In the genomic region with DNA sequence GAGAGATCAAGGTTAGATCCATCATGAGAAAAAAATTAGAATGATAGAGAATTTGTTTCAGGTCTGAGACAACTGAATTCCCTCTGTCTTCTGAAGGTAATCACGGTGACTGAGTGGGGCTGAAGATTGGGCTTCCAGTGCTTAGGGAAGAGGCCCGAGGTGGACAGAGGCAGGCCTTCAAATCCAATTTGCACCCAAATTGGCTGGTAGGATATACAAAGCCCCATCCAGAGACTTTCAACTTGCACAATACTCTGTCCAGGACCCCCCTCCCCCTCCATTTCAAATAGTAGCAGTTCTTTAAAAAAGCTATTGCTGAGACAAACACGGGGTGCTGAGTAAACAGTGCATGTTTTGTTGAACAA, we compare ENCODE assay signal across 30 cellular contexts. TPM values are rescaled to one million over a fixed set of nuclear protein-coding genes. Genes with fewer than 3 reads are reported as not detected.
"Had no signal": no experiment of that assay in that cellular context is flagged by ENCODE, and none has a peak within 500 bp of the region (broad histone marks: within the 10 kb centered on the region; RNA-seq: fewer than 3 reads in every experiment).

No MANE protein-coding gene starts in this region.

- H3K4me2 ChIP-seq: hepatocyte had no signal

- H3K36me3 ChIP-seq: brain microvascular endothelial cell, esophagus muscularis mucosa, left ventricle myocardium inferior, stomach, upper lobe of left lung had no signal

- H2AFZ ChIP-seq: hepatocyte had no signal

- H3K79me2 ChIP-seq: hepatocyte had no signal

- H3K4me1 ChIP-seq: testis had no signal

- FAIRE-seq: colon, frontal cortex, small intestine had no signal

- H3K4me3 ChIP-seq: esophagus muscularis mucosa, hepatocyte, left ventricle myocardium inferior, stomach, testis, upper lobe of left lung had no signal

- ATAC-seq: activated CD4-positive, CD25-positive, alpha-beta regulatory T cell treated with anti-CD3 and anti-CD28 coated beads, Interleukin-2, amount 50 U/mL, for 24 hours; activated CD8-positive, alpha-beta memory T cell treated with anti-CD3 and anti-CD28 coated beads, Interleukin-2, amount 10 ng/mL, durations not matched to agents 7 days and 5 days; activated CD8-positive, alpha-beta T cell treated with anti-CD3 and anti-CD28 coated beads for 36 hours; effector memory CD8-positive, alpha-beta T cell; sciatic nerve; stimulated activated memory B cell treated with anti-CD40 and anti-IgM and Interleukin-4, amounts not matched to agents 10 μg/mL and 1 μg/mL and 100 μg/mL, for 72 hours had no signal

- H3K9me3 ChIP-seq: left ventricle myocardium inferior, testis had no signal

- H3K27ac ChIP-seq: brain microvascular endothelial cell, hepatocyte, left ventricle myocardium inferior, stomach, testis, upper lobe of left lung had no signal

- H3K27me3 ChIP-seq: testis had no signal

- DNase-seq: activated CD4-positive, alpha-beta T cell treated with anti-CD3 and anti-CD28 coated beads, Interleukin-2, amount 10 ng/mL, durations not matched to agents 7 days and 5 days; activated CD8-positive, alpha-beta memory T cell treated with anti-CD3 and anti-CD28 coated beads, Interleukin-2, amount 10 ng/mL, durations not matched to agents 7 days and 5 days; activated CD8-positive, alpha-beta T cell treated with anti-CD3 and anti-CD28 coated beads for 36 hours; activated effector memory CD4-positive, alpha-beta T cell treated with anti-CD3 and anti-CD28 coated beads, Interleukin-2, amount 50 U/mL, for 16 hours; activated naive CD4-positive, alpha-beta T cell treated with anti-CD3 and anti-CD28 coated beads, Interleukin-2, amount 10 ng/mL, durations not matched to agents 7 days and 5 days; activated T-cell treated with anti-CD3 and anti-CD28 coated beads for 4 hours; brain microvascular endothelial cell; central memory CD4-positive, alpha-beta T cell; effector memory CD8-positive, alpha-beta T cell; glutamatergic neuron; immature natural killer cell; left ventricle myocardium inferior; mammary epithelial cell; midbrain; occipital lobe; small intestine; stimulated activated CD4-positive, alpha-beta T cell treated with anti-CD3 and anti-CD28 coated beads, Interleukin-2, amount 100 ng/mL, for 24 hours; stomach; testis; upper lobe of left lung had no signal

RNA-seq across cellular contexts. Expression of a gene that starts 3.7 kb away (rescaled TPM):
- total RNA-seq: activated CD4-positive, alpha-beta T cell treated with anti-CD3 and anti-CD28 coated beads, Interleukin-2, amount 10 ng/mL, durations not matched to agents 7 days and 5 days; activated CD8-positive, alpha-beta memory T cell treated with anti-CD3 and anti-CD28 coated beads, Interleukin-2, amount 10 ng/mL, durations not matched to agents 7 days and 5 days; activated CD8-positive, alpha-beta T cell treated with anti-CD3 and anti-CD28 coated beads for 36 hours; dermis microvascular lymphatic vessel endothelial cell; hepatocyte; left ventricle myocardium inferior; mammary epithelial cell; myocyte; T-helper 2 cell treated with Interferon-gamma antibody and Interleukin-4, amounts not matched to agents 100 ng/mL and 5 ng/mL, for 36 hours; upper lobe of left lung had no signal
- polyA plus RNA-seq: hepatocyte, immature natural killer cell, mammary epithelial cell had no signal
